ENCODE assay signal across 19 cellular contexts in the genomic region with DNA sequence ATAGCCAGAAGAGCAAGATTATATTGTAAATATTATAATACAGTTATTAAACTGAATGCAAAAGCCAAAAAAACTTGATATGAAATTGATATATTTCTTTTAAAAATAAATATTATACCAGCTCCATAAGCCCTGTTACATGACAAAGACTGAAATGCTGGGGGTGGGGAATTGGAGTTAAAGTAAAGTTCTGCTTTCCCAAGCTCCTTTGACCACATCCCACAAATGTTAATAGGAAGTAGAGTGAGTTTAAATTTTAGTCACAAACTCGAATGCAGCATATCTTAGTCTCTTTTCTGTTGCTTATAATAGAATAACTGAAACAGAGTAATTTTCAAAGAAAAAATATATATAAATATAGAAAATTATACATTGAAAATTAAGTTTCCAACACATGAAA.
"Had no signal": no experiment of that assay in that cellular context is flagged by ENCODE, and none has a peak within 500 bp of the region (broad histone marks: within the 10 kb centered on the region; RNA-seq: fewer than 3 reads in every experiment).

No MANE protein-coding gene starts in this region.

- H3K4me1 Mint-ChIP-seq: nephron progenitor cell had no signal

- H3K4me3 Mint-ChIP-seq: activated CD4-positive, alpha-beta T cell treated with anti-CD3 and anti-CD28 coated beads, Interleukin-2, amount 10 ng/mL, durations not matched to agents 7 days and 5 days; nephron progenitor cell; stimulated activated memory B cell treated with anti-CD40 and anti-IgM and Interleukin-4, amounts not matched to agents 10 μg/mL and 1 μg/mL and 100 μg/mL, for 72 hours had no signal

- H3K9me3 Mint-ChIP-seq: nephron progenitor cell; stimulated activated memory B cell treated with anti-CD40 and anti-IgM and Interleukin-4, amounts not matched to agents 10 μg/mL and 1 μg/mL and 100 μg/mL, for 72 hours had no signal

- H3K27me3 Mint-ChIP-seq: stimulated activated memory B cell treated with anti-CD40 and anti-IgM and Interleukin-4, amounts not matched to agents 10 μg/mL and 1 μg/mL and 100 μg/mL, for 72 hours had no signal

- H3K27ac Mint-ChIP-seq: activated CD4-positive, alpha-beta T cell treated with anti-CD3 and anti-CD28 coated beads, Interleukin-2, amount 10 ng/mL, durations not matched to agents 7 days and 5 days; nephron progenitor cell; stimulated activated memory B cell treated with anti-CD40 and anti-IgM and Interleukin-4, amounts not matched to agents 10 μg/mL and 1 μg/mL and 100 μg/mL, for 72 hours had no signal

- H3K36me3 ChIP-seq: ascending aorta, esophagus muscularis mucosa, gastroesophageal sphincter, heart left ventricle, left lung, sigmoid colon had no signal

- DNase-seq: activated CD4-positive, alpha-beta T cell treated with anti-CD3 and anti-CD28 coated beads, Interleukin-2, amount 10 ng/mL, durations not matched to agents 7 days and 5 days; activated CD8-positive, alpha-beta memory T cell treated with anti-CD3 and anti-CD28 coated beads, Interleukin-2, amount 50 U/mL, for 4 hours; activated effector memory CD4-positive, alpha-beta T cell treated with Interleukin-2 at 50 U/mL for 16 hours; activated naive CD4-positive, alpha-beta T cell treated with anti-CD3 and anti-CD28 coated beads, Interleukin-2, amount 50 U/mL, for 16 hours; activated T-cell treated with anti-CD3 and anti-CD28 coated beads, Interleukin-2, amount 50 U/mL, for 48 hours; effector CD8-positive, alpha-beta T cell; heart left ventricle; kidney; left lung; nephron progenitor cell; occipital lobe; posterior cingulate gyrus; sigmoid colon; stimulated activated CD4-positive, alpha-beta T cell treated with anti-CD3 and anti-CD28 coated beads, Interleukin-4, amount 100 ng/mL, for 24 hours had no signal

- H3K27me3 ChIP-seq: ascending aorta, esophagus muscularis mucosa, heart left ventricle, left lung, sigmoid colon had no signal

- H3K4me3 ChIP-seq: ascending aorta, esophagus muscularis mucosa, gastroesophageal sphincter, heart left ventricle, left lung, sigmoid colon had no signal

- ATAC-seq: activated CD4-positive, CD25-positive, alpha-beta regulatory T cell treated with anti-CD3 and anti-CD28 coated beads, Interleukin-2, amount 50 U/mL, for 24 hours; gastroesophageal sphincter; heart left ventricle; left lung; stimulated activated memory B cell treated with anti-CD40 and anti-IgM and Interleukin-4, amounts not matched to agents 10 μg/mL and 1 μg/mL and 100 μg/mL, for 72 hours had no signal

- H3K27ac ChIP-seq: ascending aorta, esophagus muscularis mucosa, gastroesophageal sphincter, heart left ventricle, left lung, sigmoid colon had no signal

- H3K9me3 ChIP-seq: ascending aorta, esophagus muscularis mucosa, gastroesophageal sphincter, left lung, sigmoid colon had no signal

- H3K36me3 Mint-ChIP-seq: stimulated activated memory B cell treated with anti-CD40 and anti-IgM and Interleukin-4, amounts not matched to agents 10 μg/mL and 1 μg/mL and 100 μg/mL, for 72 hours had no signal

- H3K4me1 ChIP-seq: ascending aorta, left lung, sigmoid colon had no signal
